In the genomic region with DNA sequence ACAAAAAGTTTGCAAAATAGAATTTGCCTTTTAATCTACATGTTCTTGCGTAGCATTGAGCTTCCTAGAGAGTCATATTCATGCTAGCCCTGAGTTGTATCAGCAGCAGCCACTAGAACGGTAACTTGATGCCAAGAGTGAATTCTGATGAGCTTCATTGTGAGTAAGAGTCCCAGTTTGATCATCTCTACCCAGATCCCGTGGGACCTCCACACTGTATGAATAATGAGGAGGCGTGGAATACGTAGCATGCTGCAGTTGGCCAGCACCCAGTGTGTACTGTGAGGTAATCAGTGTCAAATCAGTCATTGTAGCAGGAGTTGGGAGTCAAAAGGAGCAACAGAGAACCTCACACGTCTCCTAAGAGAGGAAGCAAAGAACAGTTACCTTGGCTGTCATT, we compare ENCODE assay signal across 11 cellular contexts.
DNase-seq lines count a peak whose midpoint lies in the region; ATAC-seq and TF ChIP-seq lines count a peak whose summit lies in the region.
"Had no signal": no experiment of that assay in that cellular context is flagged by ENCODE, and none has a peak within 500 bp of the region (broad histone marks: within the 10 kb centered on the region; RNA-seq: fewer than 3 reads in every experiment).

No MANE protein-coding gene starts in this region.

- no peak overlapping the region for H4K12ac ChIP-seq in trophoblast cell (ENCODE audit: low read depth, low read length)

- TF ChIP-seq CTCF in GM23338 (conservative IDR thresholded peaks at IDR 0.05; ENCODE audit: low read depth in 2 of 2), result no peak

- no peaks in the 10 kb centered on the region for H3K36me3 Mint-ChIP-seq in GM23338 (ENCODE audit: low read depth)

- no peak overlapping the region for H2BK120ac ChIP-seq in trophoblast cell (ENCODE audit: insufficient read depth, low read length, poor library complexity)

- H3K9ac ChIP-seq in trophoblast cell (ENCODE audit: low read length), result no peak overlapping the region

- H2AK5ac ChIP-seq in trophoblast cell (ENCODE audit: low read length), result no peak overlapping the region

- H3K18ac ChIP-seq in trophoblast cell (ENCODE audit: low read length), result no peak overlapping the region

- no peak overlapping the region for H3K4ac ChIP-seq in trophoblast cell (ENCODE audit: low read depth, low read length)

- H3K4me3 ChIP-seq in GM23338 (no peak overlapping the region), trophoblast cell (ENCODE audit: low read depth, low read length) (no peak overlapping the region)

- 0 out of 2 replicates have a peak overlapping the region, but pooled peaks have one; percentile 12 for H3K4me2 ChIP-seq in GM23338
- H3K4me2 ChIP-seq in trophoblast cell (ENCODE audit: low read length), result no peak overlapping the region

- H3K9me3 ChIP-seq in trophoblast cell (ENCODE audit: insufficient read depth, low read depth, low read length), result no peaks in the 10 kb centered on the region

- peaks cover 34% of the 10 kb centered on the region for H3K4me1 Mint-ChIP-seq in GM23338

- no peaks in the 10 kb centered on the region for H3K27me3 ChIP-seq in GM23338 (ENCODE audit: insufficient read depth)
- H3K27me3 ChIP-seq in trophoblast cell (ENCODE audit: insufficient read depth, low read length), result no peaks in the 10 kb centered on the region

- peaks cover 83% of the 10 kb centered on the region for H3K79me2 ChIP-seq in GM23338 (replicated peaks; ENCODE audit: insufficient read depth)
- no peaks in the 10 kb centered on the region for H3K79me2 ChIP-seq in trophoblast cell (ENCODE audit: control insufficient read depth, insufficient read depth, low read length, poor library complexity)

- H4K8ac ChIP-seq in trophoblast cell (ENCODE audit: low read depth, low read length), result no peak overlapping the region

- no peak overlapping the region for H2BK12ac ChIP-seq in trophoblast cell (ENCODE audit: low read length)

- H3K79me1 ChIP-seq in trophoblast cell (ENCODE audit: low read length), result no peaks in the 10 kb centered on the region

- no peaks in the 10 kb centered on the region for H3K9me2 ChIP-seq in GM23338 (ENCODE audit: insufficient read depth)

- peak overlapping the region; percentile 14 for H3K23ac ChIP-seq in trophoblast cell (ENCODE audit: low read length)

- H3K27ac ChIP-seq in GM23338 (ENCODE audit: low read depth), result no peak overlapping the region; the same call in 1 of the 2 replicates
- no peak overlapping the region for H3K27ac ChIP-seq in epithelial cell of prostate
- H3K27ac ChIP-seq in trophoblast cell (ENCODE audit: low read depth, low read length), result no peak overlapping the region

- no peaks in the 10 kb centered on the region for H3K27me3 Mint-ChIP-seq in GM23338 (ENCODE audit: insufficient read depth, low read depth, poor library complexity)

- peak; percentile 65 for ATAC-seq in GM23338
- no peak for ATAC-seq in HG02610 (IDR thresholded peaks at IDR 0.05; ENCODE audit: unreplicated experiment)
- no peak for ATAC-seq in HG03159 (IDR thresholded peaks at IDR 0.05; ENCODE audit: unreplicated experiment)
- ATAC-seq: activated CD4-positive, CD25-positive, alpha-beta regulatory T cell treated with anti-CD3 and anti-CD28 coated beads, Interleukin-2, amount 50 U/mL, for 24 hours had no signal

- H4K91ac ChIP-seq in trophoblast cell (ENCODE audit: low read depth, low read length), result no peak overlapping the region

- no peaks in the 10 kb centered on the region for H3K36me3 ChIP-seq in GM23338 (ENCODE audit: insufficient read depth)
- peaks cover 2 to 5% of the 10 kb centered on the region in 2 experiments for H3K36me3 ChIP-seq in trophoblast cell (ENCODE audit: control insufficient read depth in 1 of 2, insufficient read depth in 2 of 2, low read length in 2 of 2)

- no peaks in the 10 kb centered on the region for H3K9me3 Mint-ChIP-seq in GM23338
- H3K9me3 Mint-ChIP-seq: mesothelial cell of epicardium had no signal

- H4K20me1 ChIP-seq in GM23338 (replicated peaks; ENCODE audit: insufficient read depth), result peaks cover 17% of the 10 kb centered on the region

- no peak overlapping the region for H3K4me3 Mint-ChIP-seq in GM23338
- H3K4me3 Mint-ChIP-seq: mesothelial cell of epicardium had no signal

- no peak overlapping the region for H3K27ac Mint-ChIP-seq in GM23338
- H3K27ac Mint-ChIP-seq: mesothelial cell of epicardium had no signal

- no peak overlapping the region for H3K14ac ChIP-seq in trophoblast cell (ENCODE audit: low read length)

- H3K4me1 ChIP-seq in GM23338 (ENCODE audit: insufficient read depth) (peaks cover 12% of the 10 kb centered on the region), trophoblast cell (ENCODE audit: control insufficient read depth in 1 of 2, insufficient read depth in 2 of 2, low read length in 2 of 2) (peaks cover 3 to 9% of the 10 kb centered on the region in 2 experiments)

- H2BK5ac ChIP-seq in trophoblast cell (ENCODE audit: low read depth, low read length, poor library complexity), result no peak overlapping the region

- no peaks in the 10 kb centered on the region for H3F3A ChIP-seq in GM23338 (replicated peaks; ENCODE audit: low read depth)

- no CpG with 5 or more reads among the region's 6 CpGs for WGBS in trophoblast cell (ENCODE audit: extremely low coverage, insufficient coverage, insufficient read length)

- H2AFZ ChIP-seq in GM23338 (no peak overlapping the region), trophoblast cell (ENCODE audit: insufficient read depth, low read length, poor library complexity) (no peak overlapping the region)

- DNase-seq in GM23338 (ENCODE audit: low spot score) (no peak), NCI-H345 treated with DMSO at 0.1 percent for 48 hours (lab: John Stamatoyannopoulos, UW; ENCODE audit: unreplicated experiment) (peak; percentile 80), epithelial cell of prostate (ENCODE audit: low read depth, low spot score) (peak; percentile 34), trophoblast cell (no peak), NCI-H2081 treated with DMSO at 0.1 percent for 48 hours (lab: John Stamatoyannopoulos, UW) (no peak), SW 1271 (lab: John Stamatoyannopoulos, UW) (no peak)
- DNase-seq: Kasumi-1 had no signal

TF ChIP-seq in GM23338, 12 proteins besides CTCF, POLR2A, EP300 and RAD21 (continues in another document):
- TF ChIP-seq ZNF462 (CRISPR knock-in tag; IDR thresholded peaks at IDR 0.05) (no peak), CREB1 (CRISPR knock-in tag; IDR thresholded peaks at IDR 0.05; ENCODE audit: low read depth) (no peak), EZH2 (IDR thresholded peaks at IDR 0.05; ENCODE audit: low read depth, unreplicated experiment) (no peak)

Comparison
In these comparisons a context has a peak if more than half of its experiments do, and no peak if none do; other contexts are left out.
1. DNase-seq: peak in NCI-H345 treated with DMSO at 0.1 percent for 48 hours (single experiment) and epithelial cell of prostate (single experiment); none in GM23338 (single experiment), trophoblast cell (0 of 2), NCI-H2081 treated with DMSO at 0.1 percent for 48 hours (single experiment) and SW 1271 (0 of 2).